In genomic region chr4:98204236-98204553, GRCh38 we compare ENCODE assay signal across 9 cellular contexts. TPM values are rescaled to one million over a fixed set of nuclear protein-coding genes. Genes with fewer than 3 reads are reported as not detected.
DNase-seq lines count a peak whose midpoint lies in the region; ATAC-seq, FAIRE-seq and TF ChIP-seq lines count a peak whose summit lies in the region.
"Had no signal": no experiment of that assay in that cellular context is flagged by ENCODE, and none has a peak within 500 bp of the region (broad histone marks: within the 10 kb centered on the region; RNA-seq: fewer than 3 reads in every experiment).

No MANE protein-coding gene starts in this region.

- H3K27me3 ChIP-seq in DOHH2 (ENCODE audit: control insufficient read depth, low read length) (no peaks in the 10 kb centered on the region), endodermal cell (ENCODE audit: control insufficient read depth, insufficient read depth, low read length, poor library complexity, severe bottlenecking) (no peaks in the 10 kb centered on the region)

- FAIRE-seq in GM19239 (lab: Jason Lieb, UNC) = peak; percentile 71

- H3K79me2 ChIP-seq in DOHH2 (ENCODE audit: control insufficient read depth, low read length) = no peaks in the 10 kb centered on the region

- H3K27ac ChIP-seq in DOHH2 (ENCODE audit: low read depth, low read length) = no peak overlapping the region
- H3K27ac ChIP-seq in endodermal cell (ENCODE audit: low read depth, low read length) = no peak overlapping the region

- H4K20me1 ChIP-seq in DOHH2 (ENCODE audit: control insufficient read depth, insufficient read depth, low read depth, low read length) = no peaks in the 10 kb centered on the region

- no peak overlapping the region for H3K27ac Mint-ChIP-seq in endodermal cell
- H3K27ac Mint-ChIP-seq: stimulated activated effector memory CD8-positive, alpha-beta T cell treated with anti-CD3 and anti-CD28 coated beads, Interleukin-12 subunit alpha, Interleukin-12 subunit beta, amount 100 ng/mL, for 72 hours had no signal

- H3K4me3 ChIP-seq in DOHH2 (ENCODE audit: low read length) (no peak overlapping the region), endodermal cell (ENCODE audit: low read length) (no peak overlapping the region)

- no peaks in the 10 kb centered on the region for H3K9me2 ChIP-seq in DOHH2 (replicated peaks; ENCODE audit: control insufficient read depth, low read length)

- H3K9ac ChIP-seq in endodermal cell (ENCODE audit: extremely low read depth, low read length, poor library complexity, severe bottlenecking) = no peak overlapping the region

- H3K4me1 ChIP-seq in DOHH2 (ENCODE audit: control insufficient read depth, low read length) (peaks cover 11% of the 10 kb centered on the region), endodermal cell (ENCODE audit: control insufficient read depth, insufficient read depth, low read length) (no peaks in the 10 kb centered on the region)

- H3K4me3 Mint-ChIP-seq in endodermal cell = no peak overlapping the region
- H3K4me3 Mint-ChIP-seq: stimulated activated effector memory CD8-positive, alpha-beta T cell treated with anti-CD3 and anti-CD28 coated beads, Interleukin-12 subunit alpha, Interleukin-12 subunit beta, amount 100 ng/mL, for 72 hours had no signal

- TF ChIP-seq CTCF in DOHH2 (IDR thresholded peaks at IDR 0.05; ENCODE audit: low read depth, low read length, poor library complexity, severe bottlenecking) (no peak), endodermal cell (conservative IDR thresholded peaks at IDR 0.05) (no peak)

- H3K4me2 ChIP-seq in DOHH2 (ENCODE audit: low read length) = peak overlapping the region; percentile 42

- H3K9me3 Mint-ChIP-seq in endodermal cell = peaks cover 25% of the 10 kb centered on the region

- no peaks in the 10 kb centered on the region for H3K27me3 Mint-ChIP-seq in endodermal cell (ENCODE audit: insufficient read depth)

- ATAC-seq in HG02798 (IDR thresholded peaks at IDR 0.05; ENCODE audit: poor library complexity, unreplicated experiment) (peak; percentile 59), HG03571 (IDR thresholded peaks at IDR 0.05; ENCODE audit: unreplicated experiment) (peak; percentile 54)
- ATAC-seq: stimulated activated effector memory CD8-positive, alpha-beta T cell treated with anti-CD3 and anti-CD28 coated beads, Interleukin-12 subunit alpha, Interleukin-12 subunit beta, amount 100 ng/mL, for 72 hours had no signal

- H3K36me3 Mint-ChIP-seq in endodermal cell (ENCODE audit: low read depth) = peaks cover 2% of the 10 kb centered on the region
- H3K36me3 Mint-ChIP-seq: stimulated activated effector memory CD8-positive, alpha-beta T cell treated with anti-CD3 and anti-CD28 coated beads, Interleukin-12 subunit alpha, Interleukin-12 subunit beta, amount 100 ng/mL, for 72 hours had no signal

- H3K36me3 ChIP-seq in DOHH2 (ENCODE audit: control insufficient read depth, low read length) (no peaks in the 10 kb centered on the region), endodermal cell (ENCODE audit: control insufficient read depth, insufficient read depth, low read length) (no peaks in the 10 kb centered on the region)

- H3K9me3 ChIP-seq in DOHH2 (ENCODE audit: control insufficient read depth, insufficient read depth, low read length) (no peaks in the 10 kb centered on the region), endodermal cell (ENCODE audit: control insufficient read depth, low read length) (peaks cover 12% of the 10 kb centered on the region)

- H3F3A ChIP-seq in DOHH2 (ENCODE audit: control insufficient read depth, insufficient read depth) = no peaks in the 10 kb centered on the region

- H3K4me1 Mint-ChIP-seq in endodermal cell = no peaks in the 10 kb centered on the region
- H3K4me1 Mint-ChIP-seq: stimulated activated effector memory CD8-positive, alpha-beta T cell treated with anti-CD3 and anti-CD28 coated beads, Interleukin-12 subunit alpha, Interleukin-12 subunit beta, amount 100 ng/mL, for 72 hours had no signal

- WGBS in endodermal cell (ENCODE audit: insufficient coverage in 1 of 2, insufficient read length in 1 of 2), 2 experiments = 94 to 97% methylated on average over 3 of the region's 3 CpGs

- DNase-seq in GM19239 (ENCODE audit: insufficient read length, low spot score) (no peak), endodermal cell (no peak), NCI-H2196 treated with DMSO at 0.1 percent for 48 hours (lab: John Stamatoyannopoulos, UW; ENCODE audit: unreplicated experiment) (no peak), NCI-H1436 treated with DMSO at 0.1 percent for 48 hours (lab: John Stamatoyannopoulos, UW) (no peak), iPS-NIHi7 (ENCODE audit: extremely low spot score) (no peak)

RNA-seq across cellular contexts. Expression of gene RAP1GDS1, which starts 57.0 kb away (rescaled TPM):
- 10 to 100 TPM; 34.0 to 37.9 TPM for total RNA-seq in endodermal cell
- 40.6 TPM for polyA plus RNA-seq in endodermal cell (2013, experiment 1 of 2)
- 38.8 TPM for polyA plus RNA-seq in endodermal cell (2013, experiment 2 of 2)
